In genomic region chr11:114296979-114297372, GRCh38 we compare ENCODE assay signal across 13 cellular contexts. TPM values are rescaled to one million over a fixed set of nuclear protein-coding genes. Genes with fewer than 3 reads are reported as not detected.
DNase-seq lines count a peak whose midpoint lies in the region; ATAC-seq and TF ChIP-seq lines count a peak whose summit lies in the region.
"Had no signal": no experiment of that assay in that cellular context is flagged by ENCODE, and none has a peak within 500 bp of the region (broad histone marks: within the 10 kb centered on the region; RNA-seq: fewer than 3 reads in every experiment).

No MANE protein-coding gene starts in this region.

- H3K36me3 ChIP-seq in colonic mucosa (no peaks in the 10 kb centered on the region), mucosa of rectum (ENCODE audit: control insufficient read depth in 2 of 2, insufficient read depth in 2 of 2, low read length in 2 of 2) (no peaks in the 10 kb centered on the region), thyroid gland (peaks cover 4 to 13% of the 10 kb centered on the region in 2 donors)
- H3K36me3 ChIP-seq: neutrophil had no signal

- TF ChIP-seq POLR2A in thyroid gland (IDR thresholded peaks at IDR 0.05) = no peak

- peak overlapping the region; percentile 25 for H3K4me3 ChIP-seq in colonic mucosa
- H3K4me3 ChIP-seq in mucosa of rectum (ENCODE audit: low read length in 2 of 2) = peak overlapping the region; percentile 46 to 56
- peak overlapping the region in 2 of 3 donors; percentile 25 to 28 for H3K4me3 ChIP-seq in thyroid gland (replicated peaks in 1 of 3)
- H3K4me3 ChIP-seq: testis had no signal

- ATAC-seq in GM19467 (IDR thresholded peaks at IDR 0.05; ENCODE audit: unreplicated experiment) = no peak
- ATAC-seq: effector memory CD8-positive, alpha-beta T cell had no signal

- intact Hi-C loops in colonic mucosa (cut with DNase I) = no loop called here
- intact Hi-C loops in thyroid gland (cut with DNase I) = no loop called here
- intact Hi-C loops in posterior vena cava (cut with DNase I) = no loop called here

- H3K27me3 ChIP-seq in colonic mucosa = no peaks in the 10 kb centered on the region
- no peaks in the 10 kb centered on the region for H3K27me3 ChIP-seq in mucosa of rectum (ENCODE audit: control insufficient read depth in 2 of 2, insufficient read depth in 2 of 2, low read length in 2 of 2)
- H3K27me3 ChIP-seq in thyroid gland = no peaks in the 10 kb centered on the region
- H3K27me3 ChIP-seq: neutrophil, testis had no signal

- no peak for TF ChIP-seq CTCF in RWPE1 (conservative IDR thresholded peaks at IDR 0.05; ENCODE audit: low read depth)
- TF ChIP-seq CTCF in colonic mucosa (IDR thresholded peaks at IDR 0.05) = no peak
- TF ChIP-seq CTCF in thyroid gland (IDR thresholded peaks at IDR 0.05) = no peak
- no peak for TF ChIP-seq CTCF in GM13976 (IDR thresholded peaks at IDR 0.05; ENCODE audit: borderline replicate concordance, control extremely low read depth, extremely low read depth, insufficient read depth, missing control alignments)

- H3K9ac ChIP-seq in colonic mucosa (ENCODE audit: low read depth in 2 of 2, low read length in 2 of 2) (peak overlapping the region; percentile 50 to 56), mucosa of rectum (ENCODE audit: low read depth in 1 of 2, low read length in 2 of 2) (peak overlapping the region in 1 of 2 donors; percentile 12)

- H3K4me1 ChIP-seq in colonic mucosa = no peaks in the 10 kb centered on the region
- peaks cover 0 to 4% of the 10 kb centered on the region in 2 donors for H3K4me1 ChIP-seq in mucosa of rectum (ENCODE audit: control insufficient read depth in 2 of 2, insufficient read depth in 2 of 2, low read length in 2 of 2)
- H3K4me1 ChIP-seq in thyroid gland = peaks cover 0 to 3% of the 10 kb centered on the region in 2 donors

- no peaks in the 10 kb centered on the region for H3K9me3 ChIP-seq in colonic mucosa
- H3K9me3 ChIP-seq in mucosa of rectum (ENCODE audit: control insufficient read depth in 2 of 2, low read length in 2 of 2) = no peaks in the 10 kb centered on the region
- H3K9me3 ChIP-seq in thyroid gland = no peaks in the 10 kb centered on the region
- H3K9me3 ChIP-seq: neutrophil, testis had no signal

- CTCF ChIA-PET in RWPE1 (lab: Yijun Ruan, JAX) = no interaction called here

- no peak for DNase-seq in RWPE1 (ENCODE audit: low spot score)
- DNase-seq in colonic mucosa = no peak
- no peak for DNase-seq in thyroid gland
- DNase-seq in GM13976 (ENCODE audit: low spot score) = no peak
- DNase-seq in NCI-H1105 treated with DMSO at 0.1 percent for 48 hours (lab: John Stamatoyannopoulos, UW) = no peak
- no peak for DNase-seq in posterior vena cava (ENCODE audit: low spot score)
- DNase-seq: activated CD4-positive, alpha-beta T cell treated with anti-CD3 and anti-CD28 coated beads, Interleukin-2, amount 10 ng/mL, durations not matched to agents 24 days and 14 days; activated naive CD4-positive, alpha-beta T cell treated with anti-CD3 and anti-CD28 coated beads, Interleukin-2, amount 50 U/mL, for 16 hours; effector memory CD8-positive, alpha-beta T cell; testis had no signal

- in situ Hi-C loops in GM13976 (cut with MboI; ENCODE audit: low sequenced_read_pairs, unreplicated experiment) = no loop called here

- H3K27ac ChIP-seq in RWPE1 (peak overlapping the region; percentile 100), colonic mucosa (peak overlapping the region; percentile 87), mucosa of rectum (ENCODE audit: low read depth in 2 of 2, low read length in 2 of 2) (peak overlapping the region; percentile 78 to 81), thyroid gland (peak overlapping the region; percentile 81 to 84 (median 83))
- H3K27ac ChIP-seq: neutrophil had no signal

- POLR2A ChIA-PET in RWPE1 (lab: Yijun Ruan, JAX; ENCODE audit: low non-redundant PET) = no interaction called here

RNA-seq across cellular contexts. Expression of gene NNMT, which starts 0.8 kb away (rescaled TPM):
- total RNA-seq in colonic mucosa (10 to 100 TPM; 13.7 to 41.3 TPM), thyroid gland (100 to 1,000 TPM in 3 of 4 donors, 10 to 100 TPM in 1; 78.1 to 459 (median 185) TPM), posterior vena cava (100 to 1,000 TPM; 631 to 647 TPM)
- total RNA-seq: activated CD4-positive, alpha-beta T cell treated with anti-CD3 and anti-CD28 coated beads, Interleukin-2, amount 10 ng/mL, durations not matched to agents 24 days and 14 days had no signal
